ENCODE assay signal across 8 cellular contexts in genomic region chr19:40421468-40421778, GRCh38. TPM values are rescaled to one million over a fixed set of nuclear protein-coding genes. Genes with fewer than 3 reads are reported as not detected.
DNase-seq lines count a peak whose midpoint lies in the region; TF ChIP-seq lines count a peak whose summit lies in the region.

No MANE protein-coding gene starts in this region.

- H3K9me3 ChIP-seq in SK-N-MC (ENCODE audit: low read depth, low read length) (no peaks in the 10 kb centered on the region), esophagus squamous epithelium (no peaks in the 10 kb centered on the region)

- H3K27ac ChIP-seq in SK-N-MC (peak overlapping the region; percentile 83), esophagus squamous epithelium (peak overlapping the region; percentile 97 to 100 (median 100))

- DNase-seq in GM12864 (ENCODE audit: low read depth) = no peak
- DNase-seq in SK-N-MC (ENCODE audit: low read depth, low spot score) = no peak
- DNase-seq in esophagus squamous epithelium (lab: John Stamatoyannopoulos, UW) = no peak
- no peak for DNase-seq in retinal pigment epithelial cell (ENCODE audit: low read depth)
- no peak for DNase-seq in AG08396 (ENCODE audit: low spot score)
- DNase-seq in amygdala (lab: John Stamatoyannopoulos, UW) = no peak
- no peak for DNase-seq in activated CD4-positive, alpha-beta T cell treated with anti-CD3 and anti-CD28 coated beads for 4 hours
- no peak for DNase-seq in EL

- TF ChIP-seq CTCF in GM12864 (IDR thresholded peaks at IDR 0.05; ENCODE audit: low read depth, low read length, missing control alignments) (no peak), esophagus squamous epithelium (IDR thresholded peaks at IDR 0.05) (no peak), retinal pigment epithelial cell (conservative IDR thresholded peaks at IDR 0.05; ENCODE audit: low read depth, low read length) (no peak)

- H3K36me3 ChIP-seq in SK-N-MC (ENCODE audit: insufficient read depth, low read length) (peaks cover 6% of the 10 kb centered on the region; the same call in 1 of the 2 replicates), esophagus squamous epithelium (peaks cover 0 to 13% (median 7%) of the 10 kb centered on the region in 3 donors)

- H3K4me3 ChIP-seq in GM12864 (ENCODE audit: low read depth, low read length) (peak overlapping the region; percentile 72), SK-N-MC (peak overlapping the region; percentile 85), esophagus squamous epithelium (peak overlapping the region; percentile 64 to 87 (median 79)), retinal pigment epithelial cell (ENCODE audit: low read length) (peak overlapping the region; percentile 36)

- intact Hi-C loops in esophagus squamous epithelium (cut with DNase I) = loop anchor here (10.0 kb wide), 1 partner anchor 183 kb away; the partner anchor contains the start of gene LTBP4

- WGBS in esophagus squamous epithelium, 2 donors = 16 to 32% methylated on average over 4 of the region's 4 CpGs

- H3K9ac ChIP-seq in SK-N-MC (ENCODE audit: insufficient read length) = peak overlapping the region; percentile 75

- H3K27me3 ChIP-seq in esophagus squamous epithelium = no peaks in the 10 kb centered on the region

- TF ChIP-seq POLR2A in esophagus squamous epithelium (IDR thresholded peaks at IDR 0.05) = no peak

- peaks cover 20 to 65% (median 39%) of the 10 kb centered on the region in 3 donors for H3K4me1 ChIP-seq in esophagus squamous epithelium

RNA-seq across cellular contexts. Expression of gene SERTAD1, which starts 4.4 kb away (rescaled TPM):
- total RNA-seq in esophagus squamous epithelium = 10 to 100 TPM; 10.2 to 24.9 (median 16.2) TPM

RNA-seq across cellular contexts. Expression of gene PRX, which starts 8.2 kb away (rescaled TPM):
- 1 to 10 TPM in 3 of 4 donors, under 1 TPM in 1; 0.70 to 6.1 (median 2.4) TPM for total RNA-seq in esophagus squamous epithelium

RNA-seq across cellular contexts. Expression of gene SERTAD3, which starts 22.7 kb away (rescaled TPM):
- 10 to 100 TPM in 3 of 4 donors, 1 to 10 TPM in 1; 8.9 to 17.4 (median 12.0) TPM for total RNA-seq in esophagus squamous epithelium

RNA-seq across cellular contexts. Expression of gene HIPK4, which starts 31.4 kb away (rescaled TPM):
- total RNA-seq in esophagus squamous epithelium = under 1 TPM in 1 of 4 donors, not detected in 3; 0.19 TPM

RNA-seq across cellular contexts. Expression of gene BLVRB, which starts 44.1 kb away (rescaled TPM):
- total RNA-seq in esophagus squamous epithelium = 100 to 1,000 TPM; 177 to 283 (median 236) TPM
